In genomic region chr7:31047747-31048146, GRCh38 we compare ENCODE assay signal across 27 cellular contexts. TPM values are rescaled to one million over a fixed set of nuclear protein-coding genes. Genes with fewer than 3 reads are reported as not detected.
"Had no signal": no experiment of that assay in that cellular context is flagged by ENCODE, and none has a peak within 500 bp of the region (broad histone marks: within the 10 kb centered on the region; RNA-seq: fewer than 3 reads in every experiment).

No MANE protein-coding gene starts in this region.

- H3K9me3 ChIP-seq: colonic mucosa, esophagus squamous epithelium, gastrocnemius medialis, heart right ventricle, left lung, lower lobe of right lung, mucosa of descending colon had no signal

- H3K9me3 Mint-ChIP-seq: dendritic cell treated with granulocyte-macrophage colony-stimulating factor and Interleukin-4, amounts not matched to agents 40 ng/mL and 50 ng/mL, for 4 days; effector memory CD8-positive, alpha-beta T cell; endodermal cell; mesothelial cell of epicardium had no signal

- H3K27ac Mint-ChIP-seq: dendritic cell treated with granulocyte-macrophage colony-stimulating factor and Interleukin-4, amounts not matched to agents 40 ng/mL and 50 ng/mL, for 4 days; effector memory CD8-positive, alpha-beta T cell; endodermal cell; mesothelial cell of epicardium had no signal

- H3K4me3 ChIP-seq: colonic mucosa, esophagus squamous epithelium, gastrocnemius medialis, heart right ventricle, left lung, lower lobe of right lung, mucosa of descending colon had no signal

- H3K36me3 Mint-ChIP-seq: mesothelial cell of epicardium had no signal

- DNase-seq: colonic mucosa; cortex of kidney; effector CD8-positive, alpha-beta T cell; effector memory CD8-positive, alpha-beta T cell; endodermal cell; erythroblast; esophagus squamous epithelium; foreskin fibroblast; foreskin melanocyte; gastrocnemius medialis; glutamatergic neuron; heart right ventricle; hippocampal formation; left cardiac atrium; left lung; left ventricle myocardium superior; lower lobe of right lung; mesenchymal stem cell; mucosa of descending colon had no signal

- ATAC-seq: effector memory CD8-positive, alpha-beta T cell; esophagus mucosa; gastrocnemius medialis; heart right ventricle; left cardiac atrium; left lung; left ventricle myocardium superior; lower lobe of right lung; mucosa of descending colon had no signal

- H3K27ac ChIP-seq: colonic mucosa, epithelial cell of prostate, esophagus squamous epithelium, gastrocnemius medialis, heart right ventricle, left lung, lower lobe of right lung had no signal

- H3K4me1 ChIP-seq: colonic mucosa, left lung, lower lobe of right lung had no signal

- H3K36me3 ChIP-seq: colonic mucosa, esophagus squamous epithelium, gastrocnemius medialis, heart right ventricle, left lung, lower lobe of right lung had no signal

- H3K4me3 Mint-ChIP-seq: dendritic cell treated with granulocyte-macrophage colony-stimulating factor and Interleukin-4, amounts not matched to agents 40 ng/mL and 50 ng/mL, for 4 days; effector memory CD8-positive, alpha-beta T cell; endodermal cell; mesothelial cell of epicardium had no signal

RNA-seq across cellular contexts. Expression of gene ADCYAP1R1, which starts 4.4 kb away (rescaled TPM):
- total RNA-seq: glomerular endothelial cell, kidney epithelial cell, lung microvascular endothelial cell, myocyte had no signal
